Comparison of ENCODE assay signal across 10 cellular contexts in genomic region chr17:79005063-79005861, GRCh38. TPM values are rescaled to one million over a fixed set of nuclear protein-coding genes. Genes with fewer than 3 reads are reported as not detected.
DNase-seq lines count a peak whose midpoint lies in the region; ATAC-seq, FAIRE-seq and TF ChIP-seq lines count a peak whose summit lies in the region.
"Had no signal": no experiment of that assay in that cellular context is flagged by ENCODE, and none has a peak within 500 bp of the region (broad histone marks: within the 10 kb centered on the region; RNA-seq: fewer than 3 reads in every experiment).

No MANE protein-coding gene starts in this region.

- H3K4me1 ChIP-seq in endodermal cell (ENCODE audit: control insufficient read depth, insufficient read depth, low read length) (peaks cover 3% of the 10 kb centered on the region), small intestine (ENCODE audit: control insufficient read depth in 2 of 2, insufficient read depth in 1 of 2, low read depth in 1 of 2, low read length in 1 of 2) (peaks cover 14 to 19% of the 10 kb centered on the region in 2 donors)

- peaks cover 13% of the 10 kb centered on the region for H3K4me1 Mint-ChIP-seq in endodermal cell

- H3K9me3 ChIP-seq in endodermal cell (ENCODE audit: control insufficient read depth, low read length) (no peaks in the 10 kb centered on the region), small intestine (ENCODE audit: control insufficient read depth, low read depth) (no peaks in the 10 kb centered on the region)

- no peak overlapping the region for H3K27ac Mint-ChIP-seq in endodermal cell

- FAIRE-seq in small intestine (lab: Jason Lieb, UNC): no peak

- no peak overlapping the region for H3K27ac ChIP-seq in endodermal cell (ENCODE audit: low read depth, low read length)
- peak overlapping the region; percentile 46 to 86 for H3K27ac ChIP-seq in small intestine (ENCODE audit: low read depth in 1 of 2, low read length in 1 of 2)

- peaks cover 2% of the 10 kb centered on the region for H3K9me3 Mint-ChIP-seq in endodermal cell

- peaks cover 11% of the 10 kb centered on the region for H3K36me3 ChIP-seq in endodermal cell (ENCODE audit: control insufficient read depth, insufficient read depth, low read length)
- no peaks in the 10 kb centered on the region for H3K36me3 ChIP-seq in small intestine (ENCODE audit: control insufficient read depth in 2 of 2, insufficient read depth in 2 of 2, low read length in 2 of 2)

- peaks cover 30% of the 10 kb centered on the region for H3K36me3 Mint-ChIP-seq in endodermal cell (ENCODE audit: low read depth)

- H3K27me3 ChIP-seq in endodermal cell (ENCODE audit: control insufficient read depth, insufficient read depth, low read length, poor library complexity, severe bottlenecking) (no peaks in the 10 kb centered on the region), small intestine (ENCODE audit: control insufficient read depth in 2 of 2, insufficient read depth in 2 of 2, low read length in 2 of 2) (no peaks in the 10 kb centered on the region)

- 93 to 96% methylated on average over 9 to 12 of the region's 12 CpGs for WGBS in endodermal cell (ENCODE audit: insufficient coverage in 1 of 2, insufficient read length in 1 of 2), 2 experiments
- 8 to 51% (median 22%) methylated on average over 12 of the region's 12 CpGs for WGBS in small intestine, 3 donors

- H3K4me3 Mint-ChIP-seq in endodermal cell: no peak overlapping the region

- H3K4me3 ChIP-seq in endodermal cell (ENCODE audit: low read length): no peak overlapping the region
- H3K4me3 ChIP-seq in small intestine (ENCODE audit: low read depth in 1 of 2, low read length in 2 of 2): no peak overlapping the region

- DNase-seq in NCI-H82 (lab: John Stamatoyannopoulos, UW): peak; percentile 50
- no peak for DNase-seq in NCI-H82 treated with DMSO at 0.1 percent for 48 hours (lab: John Stamatoyannopoulos, UW; ENCODE audit: unreplicated experiment)
- DNase-seq in NCI-H510A (lab: John Stamatoyannopoulos, UW): peak; percentile 97
- DNase-seq in endodermal cell: peak; percentile 32
- DNase-seq in small intestine: peak; percentile 93
- no peak for DNase-seq in putamen (ENCODE audit: low spot score)
- no peak for DNase-seq in AG20443 (ENCODE audit: low spot score)
- DNase-seq: stimulated activated CD4-positive, alpha-beta T cell treated with anti-CD3 and anti-CD28 coated beads, Interleukin-4, amount 100 ng/mL, for 24 hours had no signal

- H3K27me3 Mint-ChIP-seq in endodermal cell (ENCODE audit: insufficient read depth): peaks cover 40% of the 10 kb centered on the region

- no peak for ATAC-seq in GM21717 (IDR thresholded peaks at IDR 0.05; ENCODE audit: unreplicated experiment)

- TF ChIP-seq CTCF in endodermal cell (conservative IDR thresholded peaks at IDR 0.05): no peak

- no peak overlapping the region for H3K9ac ChIP-seq in endodermal cell (ENCODE audit: extremely low read depth, low read length, poor library complexity, severe bottlenecking)

RNA-seq across cellular contexts. Expression of gene CANT1, which starts 4.3 kb away (rescaled TPM):
- 10 to 100 TPM; 57.5 to 61.8 TPM for total RNA-seq in endodermal cell
- polyA plus RNA-seq in endodermal cell (2013, experiment 1 of 2): 50.7 TPM
- 48.7 TPM for polyA plus RNA-seq in endodermal cell (2013, experiment 2 of 2)
- polyA plus RNA-seq in small intestine: 10 to 100 TPM; 16.8 to 90.5 (median 20.3) TPM

RNA-seq across cellular contexts. Expression of gene C1QTNF1, which starts 18.7 kb away (rescaled TPM):
- 10 to 100 TPM; 16.0 to 16.5 TPM for total RNA-seq in endodermal cell
- 1.5 TPM for polyA plus RNA-seq in endodermal cell (2013, experiment 1 of 2)
- 1.7 TPM for polyA plus RNA-seq in endodermal cell (2013, experiment 2 of 2)
- 10 to 100 TPM in 1 of 3 donors, 1 to 10 TPM in 1, under 1 TPM in 1; 0.67 to 57.4 (median 2.4) TPM for polyA plus RNA-seq in small intestine
- total RNA-seq: T-helper 1 cell treated with Interleukin-12 subunit alpha and Interleukin-12 subunit beta and Interleukin-4 antibody, amounts not matched to agents 30 ng/mL and 1 ng/mL, for 36 hours had no signal

RNA-seq across cellular contexts. Expression of gene LGALS3BP, which starts 25.5 kb away (rescaled TPM):
- 10 to 100 TPM; 23.3 to 71.4 TPM for total RNA-seq in endodermal cell
- 51.4 TPM for polyA plus RNA-seq in endodermal cell (2013, experiment 1 of 2)
- polyA plus RNA-seq in endodermal cell (2013, experiment 2 of 2): 47.9 TPM
- polyA plus RNA-seq in small intestine: 100 to 1,000 TPM; 181 to 326 (median 255) TPM

Comparison
In these comparisons a context has a peak if more than half of its experiments do, and no peak if none do; other contexts are left out.
1. DNase-seq: peak in NCI-H82 (single experiment), NCI-H510A (single experiment), endodermal cell (single experiment) and small intestine (single experiment); none in NCI-H82 treated with DMSO at 0.1 percent for 48 hours (single experiment), putamen (single experiment) and AG20443 (single experiment).